ENCODE assay signal across 17 cellular contexts in genomic region chr2:53475320-53475719, GRCh38.
A peak's percentile ranks its signal among the peaks of the same experiment; 100 is the strongest.
DNase-seq lines count a peak whose midpoint lies in the region; ATAC-seq and TF ChIP-seq lines count a peak whose summit lies in the region.
"Had no signal": no experiment of that assay in that cellular context is flagged by ENCODE, and none has a peak within 500 bp of the region (broad histone marks: within the 10 kb centered on the region; RNA-seq: fewer than 3 reads in every experiment).

No MANE protein-coding gene starts in this region.

- H3K9me3 Mint-ChIP-seq in WTC11, result peaks cover 3% of the 10 kb centered on the region; the same call in 1 of the 2 replicates
- H3K9me3 Mint-ChIP-seq: activated CD4-positive, alpha-beta memory T cell treated with anti-CD3 and anti-CD28 coated beads for 36 hours; activated T-cell treated with anti-CD3 and anti-CD28 coated beads, Interleukin-2, amount 50 U/mL, for 72 hours had no signal

- H3K27me3 Mint-ChIP-seq in WTC11 (ENCODE audit: low read depth), result no peaks in the 10 kb centered on the region
- H3K27me3 Mint-ChIP-seq: activated CD4-positive, alpha-beta memory T cell treated with anti-CD3 and anti-CD28 coated beads for 36 hours had no signal

- ATAC-seq in GM21381 (IDR thresholded peaks at IDR 0.05; ENCODE audit: unreplicated experiment), result no peak
- no peak for ATAC-seq in HG03095 (IDR thresholded peaks at IDR 0.05; ENCODE audit: unreplicated experiment)
- ATAC-seq in WTC11, result no peak
- ATAC-seq: activated T-cell treated with anti-CD3 and anti-CD28 coated beads, Interleukin-2, amount 50 U/mL, for 72 hours had no signal

- H3K27me3 ChIP-seq in brain microvascular endothelial cell (replicated peaks), result no peaks in the 10 kb centered on the region
- H3K27me3 ChIP-seq: BLaER1, neutrophil, right atrium auricular region had no signal

- H3K4me1 Mint-ChIP-seq in WTC11, result peaks cover 5% of the 10 kb centered on the region; the same call in 1 of the 2 replicates

- no peak overlapping the region for H3K27ac ChIP-seq in brain microvascular endothelial cell
- H3K27ac ChIP-seq: BLaER1, neutrophil, right atrium auricular region had no signal

- CTCF ChIA-PET in WTC11 (lab: Charles Lee), result no interaction called here

- no peak overlapping the region for H3K27ac Mint-ChIP-seq in WTC11
- H3K27ac Mint-ChIP-seq: activated CD4-positive, alpha-beta memory T cell treated with anti-CD3 and anti-CD28 coated beads for 36 hours; activated T-cell treated with anti-CD3 and anti-CD28 coated beads, Interleukin-2, amount 50 U/mL, for 72 hours had no signal

- no peaks in the 10 kb centered on the region for H3K36me3 Mint-ChIP-seq in WTC11
- H3K36me3 Mint-ChIP-seq: activated CD4-positive, alpha-beta memory T cell treated with anti-CD3 and anti-CD28 coated beads for 36 hours had no signal

- H3K36me3 ChIP-seq in brain microvascular endothelial cell (replicated peaks), result no peaks in the 10 kb centered on the region
- H3K36me3 ChIP-seq: BLaER1, neutrophil, right atrium auricular region had no signal

- in situ Hi-C loops in brain microvascular endothelial cell (cut with HindIII; ENCODE audit: low pct_ligation_motif_present, low sequenced_read_pairs), result no loop called here

- peak; percentile 95 for DNase-seq in EL
- DNase-seq in NCI-H226, result peak; percentile 80
- DNase-seq in brain microvascular endothelial cell, result peak; percentile 7
- DNase-seq in kidney tubule cell (ENCODE audit: low spot score), result peak; percentile 89
- DNase-seq in NCI-H2081 treated with DMSO at 0.1 percent for 48 hours (lab: John Stamatoyannopoulos, UW), result no peak
- no peak for DNase-seq in WTC11 (ENCODE audit: low spot score)
- DNase-seq: activated CD4-positive, alpha-beta memory T cell treated with anti-CD3 and anti-CD28 coated beads for 36 hours; activated T-cell treated with anti-CD3 and anti-CD28 coated beads, Interleukin-2, amount 50 U/mL, for 72 hours; glutamatergic neuron; H7; KG1; NCI-H2227 treated with DMSO at 0.1 percent for 48 hours had no signal

- TF ChIP-seq CTCF in brain microvascular endothelial cell (IDR thresholded peaks at IDR 0.05; ENCODE audit: low read depth, low read length, missing control alignments) (no peak), WTC11 (IDR thresholded peaks at IDR 0.05) (no peak)

- POLR2A ChIA-PET in WTC11 (lab: Charles Lee), result no interaction called here

- no peak overlapping the region for H3K4me3 ChIP-seq in brain microvascular endothelial cell (ENCODE audit: low read depth, low read length)
- H3K4me3 ChIP-seq: BLaER1, right atrium auricular region had no signal

- no peak overlapping the region for H3K4me3 Mint-ChIP-seq in WTC11
- H3K4me3 Mint-ChIP-seq: activated CD4-positive, alpha-beta memory T cell treated with anti-CD3 and anti-CD28 coated beads for 36 hours; activated T-cell treated with anti-CD3 and anti-CD28 coated beads, Interleukin-2, amount 50 U/mL, for 72 hours had no signal

TF ChIP-seq in WTC11, 78 proteins besides CTCF, POLR2A, EP300 and RAD21:
- no peak for TF ChIP-seq ZNF121 (CRISPR knock-in tag; IDR thresholded peaks at IDR 0.05)
- no peak for TF ChIP-seq TP53 (CRISPR knock-in tag; IDR thresholded peaks at IDR 0.05)
- no peak for TF ChIP-seq STAT6 (CRISPR knock-in tag; conservative IDR thresholded peaks at IDR 0.05; ENCODE audit: low read depth)
- no peak for TF ChIP-seq E2F1 (CRISPR knock-in tag; IDR thresholded peaks at IDR 0.05)
- no peak for TF ChIP-seq KAT7 (CRISPR knock-in tag; IDR thresholded peaks at IDR 0.05; ENCODE audit: borderline replicate concordance)
- TF ChIP-seq, protein P1, sequence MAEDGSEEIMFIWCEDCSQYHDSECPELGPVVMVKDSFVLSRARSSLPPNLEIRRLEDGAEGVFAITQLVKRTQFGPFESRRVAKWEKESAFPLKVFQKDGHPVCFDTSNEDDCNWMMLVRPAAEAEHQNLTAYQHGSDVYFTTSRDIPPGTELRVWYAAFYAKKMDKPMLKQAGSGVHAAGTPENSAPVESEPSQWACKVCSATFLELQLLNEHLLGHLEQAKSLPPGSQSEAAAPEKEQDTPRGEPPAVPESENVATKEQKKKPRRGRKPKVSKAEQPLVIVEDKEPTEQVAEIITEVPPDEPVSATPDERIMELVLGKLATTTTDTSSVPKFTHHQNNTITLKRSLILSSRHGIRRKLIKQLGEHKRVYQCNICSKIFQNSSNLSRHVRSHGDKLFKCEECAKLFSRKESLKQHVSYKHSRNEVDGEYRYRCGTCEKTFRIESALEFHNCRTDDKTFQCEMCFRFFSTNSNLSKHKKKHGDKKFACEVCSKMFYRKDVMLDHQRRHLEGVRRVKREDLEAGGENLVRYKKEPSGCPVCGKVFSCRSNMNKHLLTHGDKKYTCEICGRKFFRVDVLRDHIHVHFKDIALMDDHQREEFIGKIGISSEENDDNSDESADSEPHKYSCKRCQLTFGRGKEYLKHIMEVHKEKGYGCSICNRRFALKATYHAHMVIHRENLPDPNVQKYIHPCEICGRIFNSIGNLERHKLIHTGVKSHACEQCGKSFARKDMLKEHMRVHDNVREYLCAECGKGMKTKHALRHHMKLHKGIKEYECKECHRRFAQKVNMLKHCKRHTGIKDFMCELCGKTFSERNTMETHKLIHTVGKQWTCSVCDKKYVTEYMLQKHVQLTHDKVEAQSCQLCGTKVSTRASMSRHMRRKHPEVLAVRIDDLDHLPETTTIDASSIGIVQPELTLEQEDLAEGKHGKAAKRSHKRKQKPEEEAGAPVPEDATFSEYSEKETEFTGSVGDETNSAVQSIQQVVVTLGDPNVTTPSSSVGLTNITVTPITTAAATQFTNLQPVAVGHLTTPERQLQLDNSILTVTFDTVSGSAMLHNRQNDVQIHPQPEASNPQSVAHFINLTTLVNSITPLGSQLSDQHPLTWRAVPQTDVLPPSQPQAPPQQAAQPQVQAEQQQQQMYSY (CRISPR knock-in tag; IDR thresholded peaks at IDR 0.05), result no peak
- TF ChIP-seq NR2C2 (CRISPR knock-in tag; IDR thresholded peaks at IDR 0.05), result no peak
- TF ChIP-seq SP1 (CRISPR knock-in tag; conservative IDR thresholded peaks at IDR 0.05), result no peak
- TF ChIP-seq GRHL2 (CRISPR knock-in tag; IDR thresholded peaks at IDR 0.05; ENCODE audit: insufficient replicate concordance, severe bottlenecking), result no peak
TF ChIP-seq in WTC11: peak in this region for 0.

Comparison
In these comparisons a context has a peak if more than half of its experiments do, and no peak if none do; other contexts are left out.
1. DNase-seq: peak in EL (single experiment), NCI-H226 (single experiment), brain microvascular endothelial cell (single experiment) and kidney tubule cell (single experiment); none in NCI-H2081 treated with DMSO at 0.1 percent for 48 hours (single experiment) and WTC11 (single experiment).